ENCODE assay signal across 8 cellular contexts in the genomic region with DNA sequence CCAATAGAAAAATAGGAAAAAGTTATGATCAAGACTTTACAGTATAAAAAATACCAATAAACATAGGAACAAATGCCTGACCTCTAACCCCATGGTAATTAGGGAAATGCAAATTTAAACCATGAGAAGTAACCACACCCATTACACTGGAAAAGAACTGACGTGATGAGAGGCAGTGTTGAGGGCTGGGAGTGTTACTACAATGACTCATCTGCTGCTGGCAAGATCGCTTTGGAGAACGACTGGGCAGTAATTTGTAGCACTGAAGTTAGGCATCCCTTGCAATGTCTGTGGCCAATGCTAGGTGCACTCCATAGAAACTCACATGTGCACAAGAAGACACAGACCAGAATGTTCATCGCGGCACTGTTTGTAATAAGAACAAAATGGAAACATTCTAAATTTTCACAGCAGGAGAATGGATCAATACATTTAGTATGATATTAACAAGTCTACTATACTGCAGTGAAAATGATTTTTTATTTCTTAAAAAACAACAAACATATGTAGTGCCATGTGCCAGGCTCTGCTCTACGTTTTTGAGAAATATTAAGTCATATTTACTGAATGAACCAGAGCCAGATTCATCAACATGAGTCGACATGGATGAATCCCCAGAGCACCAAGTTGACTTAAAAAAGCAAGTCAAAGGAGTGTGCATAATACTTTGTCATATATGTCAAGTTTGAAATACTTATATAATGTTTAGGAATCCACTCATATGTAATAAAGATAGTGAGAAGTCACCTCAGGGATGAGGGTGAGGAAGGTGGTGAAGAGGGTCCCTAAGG. TPM values are rescaled to one million over a fixed set of nuclear protein-coding genes. Genes with fewer than 3 reads are reported as not detected.
DNase-seq lines count a peak whose midpoint lies in the region; ATAC-seq, FAIRE-seq and TF ChIP-seq lines count a peak whose summit lies in the region.

No MANE protein-coding gene starts in this region.

- BruUV-seq in HepG2 (replicated peaks; lab: Mats Ljungman, UMichigan) = no TSS peak

- H3K27ac ChIP-seq in HepG2 (ENCODE audit: extremely low read length, insufficient read depth, low read length) (no peak overlapping the region), stomach (no peak overlapping the region)

- no peak overlapping the region for H3K4me2 ChIP-seq in HepG2 (ENCODE audit: low read depth, low read length)

- no peaks in the 10 kb centered on the region for H3K36me3 ChIP-seq in HepG2 (replicated peaks in 1 of 2; ENCODE audit: control insufficient read depth in 1 of 2, insufficient read depth in 2 of 2, low read length in 2 of 2)
- H3K36me3 ChIP-seq in stomach = no peaks in the 10 kb centered on the region

- CTCF ChIA-PET in HepG2 (lab: Yijun Ruan, JAX; ENCODE audit: low intra/inter-chr PET ratio, low total read pairs) = no interaction called here

- 29% methylated on average over 7 of the region's 7 CpGs for WGBS in HepG2 (ENCODE audit: low lambda C conversion rate)
- WGBS in stomach, 5 donors = 37 to 52% (median 38%) methylated on average over 7 of the region's 7 CpGs

- TF ChIP-seq CTCF in HepG2 (CRISPR knock-in tag; IDR thresholded peaks at IDR 0.05) (no peak), stomach (IDR thresholded peaks at IDR 0.05) (no peak)

- POLR2A ChIA-PET in HepG2 (lab: Yijun Ruan, JAX) = no interaction called here

- H3K79me2 ChIP-seq in HepG2 (ENCODE audit: insufficient read depth, low read length) = no peaks in the 10 kb centered on the region

- no peaks in the 10 kb centered on the region for H4K20me1 ChIP-seq in HepG2 (ENCODE audit: insufficient read depth, low read length)

- H3K27me3 ChIP-seq in HepG2 (ENCODE audit: control insufficient read depth in 1 of 2, insufficient read depth in 2 of 2, low read length in 2 of 2) = peaks cover 5 to 33% of the 10 kb centered on the region in 2 experiments
- peaks cover 0 to 89% (median 36%) of the 10 kb centered on the region in 3 donors for H3K27me3 ChIP-seq in stomach

- no peak for TF ChIP-seq RAD21 in HepG2 (CRISPR knock-in tag; IDR thresholded peaks at IDR 0.05)

- no peak overlapping the region for H2AFZ ChIP-seq in HepG2 (ENCODE audit: low read length)

- TF ChIP-seq EP300 in HepG2 (IDR thresholded peaks at IDR 0.05; ENCODE audit: low read depth in 2 of 2, low read length in 2 of 2) (no peak), HepG2 (CRISPR knock-in tag; IDR thresholded peaks at IDR 0.05; ENCODE audit: borderline replicate concordance) (no peak), stomach (IDR thresholded peaks at IDR 0.05) (no peak)

- H3K4me1 ChIP-seq in HepG2 (ENCODE audit: insufficient read depth, low read length) (peaks cover 11% of the 10 kb centered on the region; the same call in 1 of the 2 replicates), stomach (peaks cover 11 to 24% (median 16%) of the 10 kb centered on the region in 4 donors)

- in situ Hi-C loops in HepG2 (cut with HindIII; ENCODE audit: extremely low pct_ligation_motif_present, low pct_unique_long_range_greater_than_20kb) = no loop called here

- DNase-seq in DMS53 (lab: John Stamatoyannopoulos, UW) (peak; percentile 71), LoVo (ENCODE audit: low spot score) (peak; percentile 62), amniotic epithelial cell (ENCODE audit: low read depth) (peak; percentile 51), HepG2 (ENCODE audit: low spot score) (no peak), stomach (no peak)
- DNase-seq in activated effector memory CD4-positive, alpha-beta T cell treated with anti-CD3 and anti-CD28 coated beads, Interleukin-2, amount 50 U/mL, for 16 hours = no peak

- no peak for FAIRE-seq in HepG2 (lab: Jason Lieb, UNC)

- TF ChIP-seq POLR2A in HepG2 (IDR thresholded peaks at IDR 0.05; ENCODE audit: insufficient read depth in 1 of 2, low read depth in 2 of 2, low read length in 2 of 2) (no peak), stomach (IDR thresholded peaks at IDR 0.05) (no peak)

- intact Hi-C loops in HepG2 (cut with micrococcal nuclease; ENCODE audit: unreplicated experiment) = no loop called here
- intact Hi-C loops in stomach (cut with DNase I; ENCODE audit: low total_unique reads) = no loop called here

- H3K4me3 ChIP-seq in HepG2 (replicated peaks in 1 of 3; ENCODE audit: insufficient read depth in 1 of 3, low read depth in 2 of 3, low read length in 3 of 3) (no peak overlapping the region), stomach (no peak overlapping the region)

- ATAC-seq in HepG2 (no peak), GM18520 (IDR thresholded peaks at IDR 0.05; ENCODE audit: unreplicated experiment) (no peak), HG02763 (IDR thresholded peaks at IDR 0.05; ENCODE audit: unreplicated experiment) (no peak)

- H3K9ac ChIP-seq in HepG2 (ENCODE audit: insufficient read depth, low read depth, low read length) = no peak overlapping the region

- H3K9me3 ChIP-seq in HepG2 (ENCODE audit: low read length) (no peaks in the 10 kb centered on the region), stomach (no peaks in the 10 kb centered on the region)

TF ChIP-seq in HepG2, 621 proteins besides CTCF, POLR2A, EP300 and RAD21:
- TF ChIP-seq RFX5 (IDR thresholded peaks at IDR 0.05; ENCODE audit: low read depth, low read length) (0 out of 2 replicates have a peak, but pooled peaks have one; percentile 15), FOSL2 (CRISPR knock-in tag; IDR thresholded peaks at IDR 0.05) (peak; percentile 63), HNF1A (IDR thresholded peaks at IDR 0.05; ENCODE audit: low read depth) (no peak), HNF1A (CRISPR knock-in tag; IDR thresholded peaks at IDR 0.05; ENCODE audit: borderline replicate concordance) (no peak)

RNA-seq across cellular contexts. Expression of gene EPHB3, which starts 37.6 kb away (rescaled TPM):
- not detected in 2 replicates for total RNA-seq in HepG2 (2016; rRNA removed; fragmentation: Illumina TruSeq; extraction: Trizol)
- not detected in 2 replicates for total RNA-seq in HepG2 (2016; cell fraction: cytosol; rRNA removed; fragmentation: Illumina TruSeq; extraction: Trizol; ENCODE audit: low read depth)
- not detected in 2 replicates for total RNA-seq in HepG2 (2016; cell fraction: insoluble cytoplasmic fraction; rRNA removed; fragmentation: Illumina TruSeq; extraction: Trizol)
- total RNA-seq in HepG2 (2016; cell fraction: membrane; rRNA removed; fragmentation: Illumina TruSeq; extraction: Trizol) = 0.17 TPM in 1 of 2 replicates, not detected in the other
- total RNA-seq in HepG2 (2016; cell fraction: nucleus; rRNA removed; fragmentation: Illumina TruSeq; extraction: Trizol) = 0.09 TPM in 2 replicates
- polyA plus RNA-seq in HepG2 (2011; rRNA removed) = 0.01 TPM in 2 replicates
- 0.03 TPM in 1 of 2 replicates, not detected in the other for polyA plus RNA-seq in HepG2 (2011; cell fraction: cytosol; rRNA removed)
- 0.09 and 0.11 TPM in 2 replicates for polyA plus RNA-seq in HepG2 (2011; cell fraction: nucleus; rRNA removed)
- polyA plus RNA-seq in HepG2 (2012) = not detected in 2 replicates
- not detected in 2 replicates for polyA plus RNA-seq in HepG2 (2016; cell fraction: cytosol; fragmentation: Illumina TruSeq; extraction: Trizol; ENCODE audit: low read depth)
- not detected in 2 replicates for polyA plus RNA-seq in HepG2 (2016; cell fraction: insoluble cytoplasmic fraction; fragmentation: Illumina TruSeq; extraction: Trizol; ENCODE audit: low read depth)
- polyA plus RNA-seq in HepG2 (2016; cell fraction: membrane; fragmentation: Illumina TruSeq; extraction: Trizol; ENCODE audit: low read depth) = 0.14 TPM in 1 of 2 replicates, not detected in the other
- 0.13 TPM in 1 of 2 replicates, not detected in the other for polyA plus RNA-seq in HepG2 (2016; cell fraction: nucleus; fragmentation: Illumina TruSeq; extraction: Trizol; ENCODE audit: insufficient read depth, low read depth)
- polyA minus RNA-seq in HepG2 (2011; rRNA and poly(A)+ RNA removed; ENCODE audit: low replicate concordance) = 2.1 TPM in 1 of 2 replicates, not detected in the other
- not detected in 2 replicates for polyA minus RNA-seq in HepG2 (2011; cell fraction: cytosol; rRNA and poly(A)+ RNA removed)
- polyA minus RNA-seq in HepG2 (2011; cell fraction: nucleus; rRNA and poly(A)+ RNA removed) = not detected in 2 replicates
- 10 to 100 TPM; 20.4 to 33.3 (median 22.8) TPM for total RNA-seq in stomach
- 10 to 100 TPM in 1 of 3 donors, 1 to 10 TPM in 2; 2.9 to 25.1 (median 8.5) TPM for polyA plus RNA-seq in stomach

Comparison
In these comparisons a context has a peak if more than half of its experiments do, and no peak if none do; other contexts are left out.
1. DNase-seq: peak in DMS53 (single experiment), LoVo (single experiment) and amniotic epithelial cell (single experiment); none in HepG2 (single experiment), activated effector memory CD4-positive, alpha-beta T cell treated with anti-CD3 and anti-CD28 coated beads, Interleukin-2, amount 50 U/mL, for 16 hours (single experiment) and stomach (single experiment).
2. RNA of gene EPHB3, which starts 37.6 kb away (total RNA-seq): 20.4 to 33.3 TPM in stomach; 0.09 to 0.17 TPM in HepG2; every median in the first group is over 10 times any median in the second.